13 cellular contexts compared by ENCODE assay signal in the genomic region with DNA sequence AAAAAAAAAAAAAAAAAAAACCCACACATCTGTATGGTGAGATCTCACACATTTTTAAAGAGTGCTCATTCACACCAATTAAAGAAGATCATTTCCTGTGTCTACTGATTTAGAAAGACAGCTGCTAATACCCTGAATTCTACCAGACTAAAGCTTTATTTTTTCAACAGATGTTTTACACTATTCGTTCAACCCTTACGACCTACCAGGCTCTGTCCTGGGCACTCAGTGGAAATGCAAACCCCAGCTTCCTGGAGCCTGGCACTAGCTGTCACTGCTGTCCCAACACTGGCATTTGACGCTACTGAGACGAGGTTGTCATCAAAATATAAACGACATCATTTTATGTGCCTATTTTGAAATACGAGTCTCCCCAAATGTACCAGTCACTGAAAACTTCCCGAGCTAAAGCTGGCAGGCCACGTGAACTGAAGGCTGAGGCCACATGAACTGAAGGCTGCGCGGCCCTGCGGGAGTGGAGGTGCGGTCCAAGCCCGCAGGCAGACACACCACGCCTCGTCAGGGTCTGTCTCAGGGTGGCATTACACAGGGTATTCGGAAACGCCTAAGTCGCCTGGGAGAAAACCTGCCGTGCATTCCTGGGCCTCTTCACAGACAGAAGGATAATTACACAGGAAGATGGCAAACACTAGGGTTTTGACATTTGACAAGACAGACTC. TPM values are rescaled to one million over a fixed set of nuclear protein-coding genes. Genes with fewer than 3 reads are reported as not detected.
DNase-seq lines count a peak whose midpoint lies in the region; ATAC-seq, FAIRE-seq and TF ChIP-seq lines count a peak whose summit lies in the region.
"Had no signal": no experiment of that assay in that cellular context is flagged by ENCODE, and none has a peak within 500 bp of the region (broad histone marks: within the 10 kb centered on the region; RNA-seq: fewer than 3 reads in every experiment).

No MANE protein-coding gene starts in this region.

- H3K4me3 ChIP-seq in DOHH2 (ENCODE audit: low read length) (peak overlapping the region; percentile 65), astrocyte (ENCODE audit: insufficient read depth, low read depth, low read length) (no peak overlapping the region), sigmoid colon (no peak overlapping the region)
- H3K4me3 ChIP-seq: K562 had no signal

- intact Hi-C loops in sigmoid colon (cut with DNase I): no loop called here

- no peaks in the 10 kb centered on the region for H3K4me1 Mint-ChIP-seq in astrocyte (ENCODE audit: low read depth, unreplicated experiment)

- no peaks in the 10 kb centered on the region for H3K27me3 ChIP-seq in DOHH2 (ENCODE audit: control insufficient read depth, low read length)
- no peaks in the 10 kb centered on the region for H3K27me3 ChIP-seq in astrocyte (ENCODE audit: insufficient read depth, low read length)
- H3K27me3 ChIP-seq in sigmoid colon: no peaks in the 10 kb centered on the region

- TF ChIP-seq EP300 in sigmoid colon (IDR thresholded peaks at IDR 0.05): no peak

- H2AFZ ChIP-seq in astrocyte (ENCODE audit: low read depth, low read length): no peak overlapping the region

- 86 to 93% methylated on average over 19 of the region's 19 CpGs for WGBS in sigmoid colon, 2 donors

- H3K9me3 ChIP-seq in DOHH2 (ENCODE audit: control insufficient read depth, insufficient read depth, low read length) (no peaks in the 10 kb centered on the region), astrocyte (ENCODE audit: insufficient read depth, low read depth, low read length) (no peaks in the 10 kb centered on the region), sigmoid colon (no peaks in the 10 kb centered on the region)

- ATAC-seq in GM21786 (IDR thresholded peaks at IDR 0.05; ENCODE audit: unreplicated experiment): peak; percentile 30
- ATAC-seq: K562 had no signal

- H3K27me3 Mint-ChIP-seq in astrocyte (ENCODE audit: low read depth, unreplicated experiment): no peaks in the 10 kb centered on the region

- peaks cover 10% of the 10 kb centered on the region for H3K36me3 Mint-ChIP-seq in astrocyte (ENCODE audit: low read depth, unreplicated experiment)

- H3K27ac ChIP-seq in DOHH2 (ENCODE audit: low read depth, low read length) (peak overlapping the region; percentile 99), astrocyte (ENCODE audit: low read depth, low read length) (peak overlapping the region; percentile 88), sigmoid colon (no peak overlapping the region)

- H3K4me1 ChIP-seq in DOHH2 (ENCODE audit: control insufficient read depth, low read length): peaks cover 100% of the 10 kb centered on the region
- H3K4me1 ChIP-seq in astrocyte (ENCODE audit: insufficient read depth, low read length): peaks cover 33% of the 10 kb centered on the region
- no peaks in the 10 kb centered on the region for H3K4me1 ChIP-seq in sigmoid colon

- no peak for TF ChIP-seq POLR2A in sigmoid colon (IDR thresholded peaks at IDR 0.05)

- TF ChIP-seq CTCF in DOHH2 (IDR thresholded peaks at IDR 0.05; ENCODE audit: low read depth, low read length, poor library complexity, severe bottlenecking) (no peak), astrocyte (IDR thresholded peaks at IDR 0.05; ENCODE audit: insufficient read depth, low read depth, low read length) (no peak), sigmoid colon (IDR thresholded peaks at IDR 0.05) (no peak)

- H3K4me2 ChIP-seq in DOHH2 (ENCODE audit: low read length): peak overlapping the region; percentile 85
- H3K4me2 ChIP-seq in astrocyte (ENCODE audit: low read length): peak overlapping the region; percentile 70

- no peak for DNase-seq in astrocyte (ENCODE audit: low read depth)
- DNase-seq in sigmoid colon: peak; percentile 40
- no peak for DNase-seq in D341Med (ENCODE audit: low spot score)
- DNase-seq in NCI-H187 (lab: John Stamatoyannopoulos, UW): no peak
- DNase-seq in activated CD4-positive, CD25-positive, alpha-beta regulatory T cell treated with anti-CD3 and anti-CD28 coated beads, Interleukin-2, amount 50 U/mL, for 72 hours: no peak
- DNase-seq: activated CD4-positive, alpha-beta T cell treated with anti-CD3 and anti-CD28 coated beads, Interleukin-2, amount 50 U/mL, for 48 hours; cortex of kidney; GOT3; NCI-H1930 had no signal

- peak overlapping the region; percentile 77 for H3K9ac ChIP-seq in astrocyte (ENCODE audit: low read length)

- H3F3A ChIP-seq in DOHH2 (ENCODE audit: control insufficient read depth, insufficient read depth): peaks cover 84% of the 10 kb centered on the region

- no peak overlapping the region for H3K4me3 Mint-ChIP-seq in astrocyte (ENCODE audit: unreplicated experiment)

- H3K9me3 Mint-ChIP-seq in astrocyte (ENCODE audit: unreplicated experiment): peaks cover 1% of the 10 kb centered on the region

- no peak overlapping the region for H3K27ac Mint-ChIP-seq in astrocyte (ENCODE audit: unreplicated experiment)

- no peak for FAIRE-seq in astrocyte (lab: Jason Lieb, UNC)
- FAIRE-seq: K562 had no signal

- H3K79me2 ChIP-seq in DOHH2 (ENCODE audit: control insufficient read depth, low read length): peaks cover 57% of the 10 kb centered on the region
- H3K79me2 ChIP-seq in astrocyte (ENCODE audit: insufficient read depth, low read length): peaks cover 22% of the 10 kb centered on the region

- H3K9me2 ChIP-seq in DOHH2 (replicated peaks; ENCODE audit: control insufficient read depth, low read length): no peaks in the 10 kb centered on the region

- H3K36me3 ChIP-seq in DOHH2 (ENCODE audit: control insufficient read depth, low read length) (peaks cover 89% of the 10 kb centered on the region), astrocyte (ENCODE audit: insufficient read depth, low read length) (peaks cover 37% of the 10 kb centered on the region), sigmoid colon (peaks cover 15 to 98% (median 65%) of the 10 kb centered on the region in 4 donors)

- no peaks in the 10 kb centered on the region for H4K20me1 ChIP-seq in DOHH2 (ENCODE audit: control insufficient read depth, insufficient read depth, low read depth, low read length)
- peaks cover 10% of the 10 kb centered on the region for H4K20me1 ChIP-seq in astrocyte (ENCODE audit: insufficient read depth, low read length)

RNA-seq across cellular contexts. Expression of a gene that starts 27.2 kb away (rescaled TPM):
- 11.9 and 12.4 TPM in 2 replicates for total RNA-seq in astrocyte
- total RNA-seq in sigmoid colon: 10 to 100 TPM; 19.4 to 42.0 (median 24.2) TPM
- polyA plus RNA-seq in sigmoid colon: 10 to 100 TPM in 1 of 3 donors, 1 to 10 TPM in 2; 3.6 to 14.0 (median 3.7) TPM

RNA-seq across cellular contexts. Expression of a gene that starts 56.7 kb away (rescaled TPM):
- 0.14 and 0.16 TPM in 2 replicates for total RNA-seq in astrocyte
- under 1 TPM; 0.28 to 0.95 (median 0.43) TPM for total RNA-seq in sigmoid colon
- polyA plus RNA-seq in sigmoid colon: under 1 TPM; 0.23 to 0.60 (median 0.50) TPM
- total RNA-seq: pulmonary artery endothelial cell had no signal
- polyA plus RNA-seq: K562 had no signal

Comparison
In these comparisons a context has a peak if more than half of its experiments do, and no peak if none do; other contexts are left out.
1. H3K27ac ChIP-seq: peak in DOHH2 (single experiment) and astrocyte (single experiment); none in sigmoid colon (0 of 4).